Comparison of ENCODE assay signal across 10 cellular contexts in the genomic region with DNA sequence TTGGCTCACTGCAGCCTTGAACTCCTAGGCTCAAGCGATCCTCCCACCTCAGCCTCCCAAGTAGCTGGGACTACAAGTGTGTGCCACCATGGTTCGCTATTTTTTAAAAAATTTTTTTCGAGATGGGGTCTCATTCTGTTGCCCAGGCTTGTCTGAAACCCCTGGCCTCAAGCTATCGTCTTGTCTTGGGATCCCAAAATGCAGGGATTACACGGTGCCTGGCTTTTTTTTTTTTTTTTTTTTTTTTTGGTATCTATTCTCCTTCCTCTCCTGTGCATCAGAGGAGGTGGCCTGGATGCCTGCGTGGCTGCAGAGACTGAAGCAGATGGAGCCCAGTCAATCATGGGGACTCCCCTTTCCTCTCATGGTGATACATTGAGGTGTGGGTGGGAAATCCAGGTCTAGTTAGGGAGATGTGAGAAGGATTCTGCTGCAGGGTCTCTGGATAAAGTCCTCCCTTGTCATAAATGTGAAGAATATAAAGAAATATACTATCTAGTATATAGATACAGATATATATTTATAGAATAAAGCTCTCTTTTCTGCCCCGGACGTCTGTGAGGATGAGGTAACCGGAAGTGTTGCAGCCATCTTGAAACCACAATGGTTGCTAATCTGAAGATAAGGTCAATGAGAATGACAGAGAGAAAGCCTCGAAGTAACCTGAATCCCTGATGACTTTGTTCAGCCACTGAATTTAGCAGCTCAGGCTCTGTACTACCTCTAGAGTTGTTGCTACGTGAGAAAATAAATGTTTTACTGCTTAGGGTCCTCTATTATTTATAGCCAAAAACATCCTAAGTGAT. TPM values are rescaled to one million over a fixed set of nuclear protein-coding genes. Genes with fewer than 3 reads are reported as not detected.
DNase-seq lines count a peak whose midpoint lies in the region; ATAC-seq and TF ChIP-seq lines count a peak whose summit lies in the region.
"Had no signal": no experiment of that assay in that cellular context is flagged by ENCODE, and none has a peak within 500 bp of the region (broad histone marks: within the 10 kb centered on the region; RNA-seq: fewer than 3 reads in every experiment).

No MANE protein-coding gene starts in this region.

- H3K9me3 Mint-ChIP-seq in activated T-helper 2 cell treated with anti-CD3 and anti-CD28 coated beads, Interferon-gamma antibody, Interleukin-2, Interleukin-4, amounts not matched to agents 10 μg/mL and 5 μg/mL and 100 μg/mL, durations not matched to agents 14 hours and 24 hours and 36 hours: no peaks in the 10 kb centered on the region

- H4K20me1 ChIP-seq in MM.1S (ENCODE audit: insufficient read depth, low read length): no peaks in the 10 kb centered on the region

- no peak overlapping the region for H3K9ac ChIP-seq in MM.1S (ENCODE audit: low read length)

- H3K36me3 ChIP-seq in MM.1S (replicated peaks; ENCODE audit: insufficient read depth, low read length) (no peaks in the 10 kb centered on the region), upper lobe of right lung (no peaks in the 10 kb centered on the region)

- H3K4me2 ChIP-seq in MM.1S (ENCODE audit: low read depth, low read length): peak overlapping the region; percentile 12; the same call in 1 of the 2 replicates

- peak; percentile 36 for ATAC-seq in upper lobe of right lung

- H3K4me1 Mint-ChIP-seq in activated T-helper 2 cell treated with anti-CD3 and anti-CD28 coated beads, Interferon-gamma antibody, Interleukin-2, Interleukin-4, amounts not matched to agents 10 μg/mL and 5 μg/mL and 100 μg/mL, durations not matched to agents 14 hours and 24 hours and 36 hours (ENCODE audit: low read depth): peaks cover 20% of the 10 kb centered on the region

- no peaks in the 10 kb centered on the region for H3K36me3 Mint-ChIP-seq in activated T-helper 2 cell treated with anti-CD3 and anti-CD28 coated beads, Interferon-gamma antibody, Interleukin-2, Interleukin-4, amounts not matched to agents 10 μg/mL and 5 μg/mL and 100 μg/mL, durations not matched to agents 14 hours and 24 hours and 36 hours (ENCODE audit: low read depth)

- no peak for TF ChIP-seq CTCF in MM.1S (IDR thresholded peaks at IDR 0.05; ENCODE audit: low read length)
- TF ChIP-seq CTCF in upper lobe of right lung (IDR thresholded peaks at IDR 0.05): no peak

- intact Hi-C loops in activated T-helper 2 cell treated with anti-CD3 and anti-CD28 coated beads, Interferon-gamma antibody, Interleukin-2, Interleukin-4, amounts not matched to agents 10 μg/mL and 5 μg/mL and 100 μg/mL, durations not matched to agents 14 hours and 24 hours and 36 hours (cut with micrococcal nuclease): no loop called here
- intact Hi-C loops in upper lobe of right lung (cut with DNase I): no loop called here

- no peak overlapping the region for H3K4me3 Mint-ChIP-seq in activated T-helper 2 cell treated with anti-CD3 and anti-CD28 coated beads, Interferon-gamma antibody, Interleukin-2, Interleukin-4, amounts not matched to agents 10 μg/mL and 5 μg/mL and 100 μg/mL, durations not matched to agents 14 hours and 24 hours and 36 hours (ENCODE audit: low read depth)

- H3K27me3 ChIP-seq in MM.1S (replicated peaks; ENCODE audit: insufficient read depth, low read length) (no peaks in the 10 kb centered on the region), upper lobe of right lung (no peaks in the 10 kb centered on the region)

- peaks cover 41% of the 10 kb centered on the region for H3K27me3 Mint-ChIP-seq in activated T-helper 2 cell treated with anti-CD3 and anti-CD28 coated beads, Interferon-gamma antibody, Interleukin-2, Interleukin-4, amounts not matched to agents 10 μg/mL and 5 μg/mL and 100 μg/mL, durations not matched to agents 14 hours and 24 hours and 36 hours (ENCODE audit: low read depth)

- H3K27ac Mint-ChIP-seq in activated T-helper 2 cell treated with anti-CD3 and anti-CD28 coated beads, Interferon-gamma antibody, Interleukin-2, Interleukin-4, amounts not matched to agents 10 μg/mL and 5 μg/mL and 100 μg/mL, durations not matched to agents 14 hours and 24 hours and 36 hours: peak overlapping the region; percentile 68

- no peak overlapping the region for H2AFZ ChIP-seq in MM.1S (ENCODE audit: low read length)

- H3K9me2 ChIP-seq in MM.1S (replicated peaks; ENCODE audit: insufficient read depth, low read length): no peaks in the 10 kb centered on the region

- in situ Hi-C loops in ACHN (cut with HindIII; ENCODE audit: low pct_ligation_motif_present, low pct_unique_long_range_greater_than_20kb, low sequenced_read_pairs): no loop called here

- H3K9me3 ChIP-seq in MM.1S (replicated peaks; ENCODE audit: insufficient read depth, low read length) (no peaks in the 10 kb centered on the region), upper lobe of right lung (no peaks in the 10 kb centered on the region)

- H3K4me3 ChIP-seq in MM.1S (ENCODE audit: low read length) (no peak overlapping the region), upper lobe of right lung (no peak overlapping the region)

- H3K27ac ChIP-seq in MM.1S (ENCODE audit: low read length) (peak overlapping the region; percentile 15; the same call in 1 of the 2 replicates), upper lobe of right lung (no peak overlapping the region)

- H3K4me1 ChIP-seq in MM.1S (ENCODE audit: low read length) (peaks cover 20% of the 10 kb centered on the region), upper lobe of right lung (no peaks in the 10 kb centered on the region)

- peak; percentile 38 for DNase-seq in activated naive CD4-positive, alpha-beta T cell treated with Interleukin-2 at 50 U/mL for 16 hours
- DNase-seq in activated naive CD4-positive, alpha-beta T cell (lab: John Stamatoyannopoulos, UW): no peak
- peak; percentile 89 for DNase-seq in MM.1S
- peak; percentile 50 for DNase-seq in activated T-helper 2 cell treated with anti-CD3 and anti-CD28 coated beads, Interferon-gamma antibody, Interleukin-2, Interleukin-4, amounts not matched to agents 10 μg/mL and 5 μg/mL and 100 μg/mL, durations not matched to agents 14 hours and 24 hours and 36 hours (ENCODE audit: low spot score)
- no peak for DNase-seq in upper lobe of right lung
- no peak for DNase-seq in globus pallidus (ENCODE audit: low spot score)
- no peak for DNase-seq in T1000 (lab: John Stamatoyannopoulos, UW)
- DNase-seq in ACHN: no peak
- DNase-seq: COR-L47, kidney had no signal

- H3K79me2 ChIP-seq in MM.1S (ENCODE audit: low read length): no peaks in the 10 kb centered on the region

- H3F3A ChIP-seq in MM.1S (ENCODE audit: insufficient read depth, low read length): 0 out of 2 replicates have a peak, but pooled peaks cover 5% of the 10 kb centered on the region

RNA-seq across cellular contexts. Expression of a gene that starts 19.5 kb away (rescaled TPM):
- not detected in 2 replicates for total RNA-seq in activated T-helper 2 cell treated with anti-CD3 and anti-CD28 coated beads, Interferon-gamma antibody, Interleukin-2, Interleukin-4, amounts not matched to agents 10 μg/mL and 5 μg/mL and 100 μg/mL, durations not matched to agents 14 hours and 24 hours and 36 hours
- not detected for total RNA-seq in upper lobe of right lung
- total RNA-seq: kidney had no signal

RNA-seq across cellular contexts. Expression of a gene that starts 30.0 kb away (rescaled TPM):
- total RNA-seq in activated T-helper 2 cell treated with anti-CD3 and anti-CD28 coated beads, Interferon-gamma antibody, Interleukin-2, Interleukin-4, amounts not matched to agents 10 μg/mL and 5 μg/mL and 100 μg/mL, durations not matched to agents 14 hours and 24 hours and 36 hours: not detected in 2 replicates
- total RNA-seq in upper lobe of right lung: not detected
- total RNA-seq: kidney had no signal

RNA-seq across cellular contexts. Expression of a gene that starts 38.9 kb away (rescaled TPM):
- 34.9 and 41.0 TPM in 2 replicates for total RNA-seq in activated T-helper 2 cell treated with anti-CD3 and anti-CD28 coated beads, Interferon-gamma antibody, Interleukin-2, Interleukin-4, amounts not matched to agents 10 μg/mL and 5 μg/mL and 100 μg/mL, durations not matched to agents 14 hours and 24 hours and 36 hours
- total RNA-seq in upper lobe of right lung: 1,001 TPM

Comparison
In these comparisons a context has a peak if more than half of its experiments do, and no peak if none do; other contexts are left out.
1. DNase-seq: peak in activated naive CD4-positive, alpha-beta T cell treated with Interleukin-2 at 50 U/mL for 16 hours (single experiment), MM.1S (single experiment) and activated T-helper 2 cell treated with anti-CD3 and anti-CD28 coated beads, Interferon-gamma antibody, Interleukin-2, Interleukin-4, amounts not matched to agents 10 μg/mL and 5 μg/mL and 100 μg/mL, durations not matched to agents 14 hours and 24 hours and 36 hours (single experiment); none in activated naive CD4-positive, alpha-beta T cell (0 of 4), upper lobe of right lung (single experiment), globus pallidus (single experiment), T1000 (single experiment) and ACHN (single experiment).
2. RNA of a gene that starts 38.9 kb away (total RNA-seq): 1,001 TPM in upper lobe of right lung (single experiment); 34.9 to 41.0 TPM in activated T-helper 2 cell treated with anti-CD3 and anti-CD28 coated beads, Interferon-gamma antibody, Interleukin-2, Interleukin-4, amounts not matched to agents 10 μg/mL and 5 μg/mL and 100 μg/mL, durations not matched to agents 14 hours and 24 hours and 36 hours; every median in the first group is over 10 times any median in the second.